In the genomic region with DNA sequence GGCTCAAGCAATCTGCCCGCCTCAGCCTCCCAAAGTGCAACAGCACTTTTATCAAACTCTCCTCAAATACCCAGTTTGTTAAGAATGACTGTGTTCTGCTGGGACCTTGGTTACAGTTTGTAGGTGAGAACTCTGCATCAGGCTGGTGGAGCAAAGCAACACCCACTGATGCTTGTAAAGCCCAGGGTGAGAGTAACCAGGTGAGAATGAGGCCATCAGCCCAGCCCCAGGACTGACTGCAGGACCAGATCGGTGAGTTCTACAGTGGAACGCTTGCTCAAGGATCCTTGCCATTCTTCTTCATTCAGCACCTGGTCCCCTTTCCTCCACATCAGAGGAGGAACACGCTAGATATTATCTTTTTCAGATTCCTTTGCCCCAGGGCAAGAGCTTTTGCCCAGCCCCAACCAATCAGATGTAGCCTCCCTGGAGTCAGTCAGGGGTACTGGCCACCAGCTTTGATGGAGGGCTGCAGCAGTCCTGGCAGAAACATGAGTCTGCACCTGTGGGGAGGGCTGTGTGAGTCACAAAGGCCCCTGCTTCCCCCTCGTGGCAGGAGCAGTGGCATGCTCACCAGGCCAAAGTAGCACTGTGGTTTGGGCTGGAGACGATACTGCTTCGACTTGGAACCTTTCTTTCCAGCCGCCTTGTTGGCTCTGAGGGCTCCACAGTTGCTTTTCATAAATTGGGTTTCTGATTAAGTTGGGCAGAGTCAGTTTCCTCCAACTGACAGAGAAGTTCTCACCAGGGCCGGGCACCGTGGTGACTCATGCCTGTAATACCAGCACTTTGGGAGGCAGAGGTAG, we compare ENCODE assay signal across 2 cellular contexts.
A peak's percentile ranks its signal among the peaks of the same experiment; 100 is the strongest.
TF ChIP-seq lines count a peak whose summit lies in the region.

No MANE protein-coding gene starts in this region.

TF ChIP-seq in WTC11, 78 proteins besides CTCF, POLR2A, EP300 and RAD21 (continued from another document and continues in another):
- TF ChIP-seq, protein P1, sequence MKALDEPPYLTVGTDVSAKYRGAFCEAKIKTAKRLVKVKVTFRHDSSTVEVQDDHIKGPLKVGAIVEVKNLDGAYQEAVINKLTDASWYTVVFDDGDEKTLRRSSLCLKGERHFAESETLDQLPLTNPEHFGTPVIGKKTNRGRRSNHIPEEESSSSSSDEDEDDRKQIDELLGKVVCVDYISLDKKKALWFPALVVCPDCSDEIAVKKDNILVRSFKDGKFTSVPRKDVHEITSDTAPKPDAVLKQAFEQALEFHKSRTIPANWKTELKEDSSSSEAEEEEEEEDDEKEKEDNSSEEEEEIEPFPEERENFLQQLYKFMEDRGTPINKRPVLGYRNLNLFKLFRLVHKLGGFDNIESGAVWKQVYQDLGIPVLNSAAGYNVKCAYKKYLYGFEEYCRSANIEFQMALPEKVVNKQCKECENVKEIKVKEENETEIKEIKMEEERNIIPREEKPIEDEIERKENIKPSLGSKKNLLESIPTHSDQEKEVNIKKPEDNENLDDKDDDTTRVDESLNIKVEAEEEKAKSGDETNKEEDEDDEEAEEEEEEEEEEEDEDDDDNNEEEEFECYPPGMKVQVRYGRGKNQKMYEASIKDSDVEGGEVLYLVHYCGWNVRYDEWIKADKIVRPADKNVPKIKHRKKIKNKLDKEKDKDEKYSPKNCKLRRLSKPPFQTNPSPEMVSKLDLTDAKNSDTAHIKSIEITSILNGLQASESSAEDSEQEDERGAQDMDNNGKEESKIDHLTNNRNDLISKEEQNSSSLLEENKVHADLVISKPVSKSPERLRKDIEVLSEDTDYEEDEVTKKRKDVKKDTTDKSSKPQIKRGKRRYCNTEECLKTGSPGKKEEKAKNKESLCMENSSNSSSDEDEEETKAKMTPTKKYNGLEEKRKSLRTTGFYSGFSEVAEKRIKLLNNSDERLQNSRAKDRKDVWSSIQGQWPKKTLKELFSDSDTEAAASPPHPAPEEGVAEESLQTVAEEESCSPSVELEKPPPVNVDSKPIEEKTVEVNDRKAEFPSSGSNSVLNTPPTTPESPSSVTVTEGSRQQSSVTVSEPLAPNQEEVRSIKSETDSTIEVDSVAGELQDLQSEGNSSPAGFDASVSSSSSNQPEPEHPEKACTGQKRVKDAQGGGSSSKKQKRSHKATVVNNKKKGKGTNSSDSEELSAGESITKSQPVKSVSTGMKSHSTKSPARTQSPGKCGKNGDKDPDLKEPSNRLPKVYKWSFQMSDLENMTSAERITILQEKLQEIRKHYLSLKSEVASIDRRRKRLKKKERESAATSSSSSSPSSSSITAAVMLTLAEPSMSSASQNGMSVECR (CRISPR knock-in tag; IDR thresholded peaks at IDR 0.05; ENCODE audit: borderline replicate concordance): peak; percentile 65; the same call in 1 of the 2 replicates
- TF ChIP-seq ESRRA (CRISPR knock-in tag; IDR thresholded peaks at IDR 0.05; ENCODE audit: borderline replicate concordance): no peak
- no peak for TF ChIP-seq CREB1 (CRISPR knock-in tag; IDR thresholded peaks at IDR 0.05)
- TF ChIP-seq OVOL2 (CRISPR knock-in tag; IDR thresholded peaks at IDR 0.05; ENCODE audit: borderline replicate concordance): no peak
- TF ChIP-seq TEAD1 (CRISPR knock-in tag; IDR thresholded peaks at IDR 0.05): peak; percentile 52; the same call in 1 of the 2 replicates
- no peak for TF ChIP-seq RELA (CRISPR knock-in tag; IDR thresholded peaks at IDR 0.05; ENCODE audit: borderline replicate concordance)
- TF ChIP-seq, protein P2, sequence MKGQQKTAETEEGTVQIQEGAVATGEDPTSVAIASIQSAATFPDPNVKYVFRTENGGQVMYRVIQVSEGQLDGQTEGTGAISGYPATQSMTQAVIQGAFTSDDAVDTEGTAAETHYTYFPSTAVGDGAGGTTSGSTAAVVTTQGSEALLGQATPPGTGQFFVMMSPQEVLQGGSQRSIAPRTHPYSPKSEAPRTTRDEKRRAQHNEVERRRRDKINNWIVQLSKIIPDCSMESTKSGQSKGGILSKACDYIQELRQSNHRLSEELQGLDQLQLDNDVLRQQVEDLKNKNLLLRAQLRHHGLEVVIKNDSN (CRISPR knock-in tag; IDR thresholded peaks at IDR 0.05): no peak
- TF ChIP-seq MXD4 (CRISPR knock-in tag; IDR thresholded peaks at IDR 0.05; ENCODE audit: borderline replicate concordance): no peak
- no peak for TF ChIP-seq ATF1 (CRISPR knock-in tag; IDR thresholded peaks at IDR 0.05)
- TF ChIP-seq NR1H2 (CRISPR knock-in tag; IDR thresholded peaks at IDR 0.05): no peak
- no peak for TF ChIP-seq FOXJ3 (CRISPR knock-in tag; IDR thresholded peaks at IDR 0.05; ENCODE audit: borderline replicate concordance)
- TF ChIP-seq JUN (CRISPR knock-in tag; IDR thresholded peaks at IDR 0.05): no peak
- no peak for TF ChIP-seq ZNF671 (CRISPR knock-in tag; IDR thresholded peaks at IDR 0.05)
- TF ChIP-seq NR3C1 (CRISPR knock-in tag; conservative IDR thresholded peaks at IDR 0.05; ENCODE audit: low read depth): no peak
- TF ChIP-seq ETV6 (CRISPR knock-in tag; IDR thresholded peaks at IDR 0.05): no peak
- TF ChIP-seq ZNF512 (CRISPR knock-in tag; IDR thresholded peaks at IDR 0.05; ENCODE audit: borderline replicate concordance): no peak
- TF ChIP-seq ELF4 (CRISPR knock-in tag; IDR thresholded peaks at IDR 0.05; ENCODE audit: low read depth): no peak
- TF ChIP-seq, protein P3, sequence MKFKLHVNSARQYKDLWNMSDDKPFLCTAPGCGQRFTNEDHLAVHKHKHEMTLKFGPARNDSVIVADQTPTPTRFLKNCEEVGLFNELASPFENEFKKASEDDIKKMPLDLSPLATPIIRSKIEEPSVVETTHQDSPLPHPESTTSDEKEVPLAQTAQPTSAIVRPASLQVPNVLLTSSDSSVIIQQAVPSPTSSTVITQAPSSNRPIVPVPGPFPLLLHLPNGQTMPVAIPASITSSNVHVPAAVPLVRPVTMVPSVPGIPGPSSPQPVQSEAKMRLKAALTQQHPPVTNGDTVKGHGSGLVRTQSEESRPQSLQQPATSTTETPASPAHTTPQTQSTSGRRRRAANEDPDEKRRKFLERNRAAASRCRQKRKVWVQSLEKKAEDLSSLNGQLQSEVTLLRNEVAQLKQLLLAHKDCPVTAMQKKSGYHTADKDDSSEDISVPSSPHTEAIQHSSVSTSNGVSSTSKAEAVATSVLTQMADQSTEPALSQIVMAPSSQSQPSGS (CRISPR knock-in tag; IDR thresholded peaks at IDR 0.05; ENCODE audit: borderline replicate concordance, low read depth): no peak
- no peak for TF ChIP-seq FOXP1 (CRISPR knock-in tag; IDR thresholded peaks at IDR 0.05; ENCODE audit: borderline replicate concordance)
- TF ChIP-seq SMAD3 (CRISPR knock-in tag; IDR thresholded peaks at IDR 0.05; ENCODE audit: borderline replicate concordance): no peak
- no peak for TF ChIP-seq NFATC4 (CRISPR knock-in tag; IDR thresholded peaks at IDR 0.05)

TF ChIP-seq in HepG2, 621 proteins besides CTCF, POLR2A, EP300 and RAD21 (continued from another document and continues in another):
- TF ChIP-seq ZBTB2 (CRISPR knock-in tag; IDR thresholded peaks at IDR 0.05; ENCODE audit: low read depth) (no peak), ZNF292 (CRISPR knock-in tag; IDR thresholded peaks at IDR 0.05; ENCODE audit: borderline replicate concordance, low read depth) (peak; percentile 59; the same call in 1 of the 2 replicates), XBP1 (CRISPR knock-in tag; IDR thresholded peaks at IDR 0.05) (no peak), GZF1 (CRISPR knock-in tag; IDR thresholded peaks at IDR 0.05) (no peak), CREM (IDR thresholded peaks at IDR 0.05) (no peak), CREM (CRISPR knock-in tag; IDR thresholded peaks at IDR 0.05) (no peak), SP2 (CRISPR knock-in tag; IDR thresholded peaks at IDR 0.05) (no peak), ZFP82 (CRISPR knock-in tag; IDR thresholded peaks at IDR 0.05; ENCODE audit: borderline replicate concordance) (no peak), IKZF5 (CRISPR knock-in tag; IDR thresholded peaks at IDR 0.05) (peak; percentile 48; the same call in 1 of the 2 replicates), NR3C1 (CRISPR knock-in tag; IDR thresholded peaks at IDR 0.05) (no peak), ZNF672 (CRISPR knock-in tag; IDR thresholded peaks at IDR 0.05) (no peak), ZNF337 (CRISPR knock-in tag; IDR thresholded peaks at IDR 0.05; ENCODE audit: borderline replicate concordance, low read depth) (no peak), ATM (IDR thresholded peaks at IDR 0.05; ENCODE audit: borderline replicate concordance) (no peak), NFKB2 (CRISPR knock-in tag; IDR thresholded peaks at IDR 0.05; ENCODE audit: borderline replicate concordance) (peak; percentile 59; the same call in 1 of the 2 replicates), RERE (CRISPR knock-in tag; IDR thresholded peaks at IDR 0.05; ENCODE audit: low read depth) (no peak), ZNF777 (CRISPR knock-in tag; IDR thresholded peaks at IDR 0.05) (no peak), ZNF136 (CRISPR knock-in tag; IDR thresholded peaks at IDR 0.05; ENCODE audit: low read depth) (no peak), ZNF205 (CRISPR knock-in tag; IDR thresholded peaks at IDR 0.05) (no peak), GABPB1 (CRISPR knock-in tag; IDR thresholded peaks at IDR 0.05) (no peak)
- TF ChIP-seq, protein P4, sequence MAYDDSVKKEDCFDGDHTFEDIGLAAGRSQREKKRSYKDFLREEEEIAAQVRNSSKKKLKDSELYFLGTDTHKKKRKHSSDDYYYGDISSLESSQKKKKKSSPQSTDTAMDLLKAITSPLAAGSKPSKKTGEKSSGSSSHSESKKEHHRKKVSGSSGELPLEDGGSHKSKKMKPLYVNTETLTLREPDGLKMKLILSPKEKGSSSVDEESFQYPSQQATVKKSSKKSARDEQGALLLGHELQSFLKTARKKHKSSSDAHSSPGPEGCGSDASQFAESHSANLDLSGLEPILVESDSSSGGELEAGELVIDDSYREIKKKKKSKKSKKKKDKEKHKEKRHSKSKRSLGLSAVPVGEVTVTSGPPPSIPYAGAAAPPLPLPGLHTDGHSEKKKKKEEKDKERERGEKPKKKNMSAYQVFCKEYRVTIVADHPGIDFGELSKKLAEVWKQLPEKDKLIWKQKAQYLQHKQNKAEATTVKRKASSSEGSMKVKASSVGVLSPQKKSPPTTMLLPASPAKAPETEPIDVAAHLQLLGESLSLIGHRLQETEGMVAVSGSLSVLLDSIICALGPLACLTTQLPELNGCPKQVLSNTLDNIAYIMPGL (CRISPR knock-in tag; IDR thresholded peaks at IDR 0.05; ENCODE audit: borderline replicate concordance in 1 of 2, low read depth in 1 of 2): peak; percentile 59 to 79; a peak in 3 of 4 replicates
